In the genomic region with DNA sequence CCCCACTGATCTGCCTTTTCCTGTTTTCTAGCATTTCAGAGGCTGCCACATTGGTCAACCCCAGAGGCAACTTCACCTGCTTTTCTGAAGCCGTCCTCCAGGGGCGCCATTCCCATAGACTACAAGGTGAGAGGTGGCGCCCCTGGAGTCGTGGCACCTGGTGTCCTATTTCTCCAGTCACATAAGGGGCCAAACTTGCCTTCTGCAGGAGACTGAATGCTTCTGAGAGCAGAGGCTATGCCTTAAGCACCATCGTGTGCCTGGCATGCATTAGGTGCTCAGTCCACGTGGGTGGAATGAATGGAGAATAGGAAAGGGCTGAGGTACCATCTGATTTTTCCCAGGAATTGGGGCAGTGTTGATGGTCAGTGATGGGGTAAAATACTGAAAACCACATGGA, we compare ENCODE assay signal across 8 cellular contexts.
DNase-seq lines count a peak whose midpoint lies in the region; ATAC-seq, FAIRE-seq and TF ChIP-seq lines count a peak whose summit lies in the region.

No MANE protein-coding gene starts in this region.

- 21 to 29% (median 25%) methylated on average over 6 of the region's 6 CpGs for WGBS in spleen, 5 donors

- intact Hi-C loops in kidney (cut with DNase I) (no loop called here), spleen (cut with DNase I; ENCODE audit: low total_unique reads) (loop anchor here (5.0 kb wide), 1 partner anchor 1256 kb away; no protein-coding TSS in a partner anchor), uterus (cut with DNase I; ENCODE audit: low total_unique reads) (no loop called here)

- no peak overlapping the region for H3K4me3 ChIP-seq in kidney (ENCODE audit: low read length in 2 of 2)
- no peak overlapping the region for H3K4me3 ChIP-seq in spleen
- H3K4me3 ChIP-seq in uterus, result no peak overlapping the region

- no peaks in the 10 kb centered on the region for H3K9me3 ChIP-seq in kidney (ENCODE audit: control insufficient read depth in 1 of 2, low read length in 2 of 2)
- no peaks in the 10 kb centered on the region for H3K9me3 ChIP-seq in spleen
- no peaks in the 10 kb centered on the region for H3K9me3 ChIP-seq in uterus

- H3K9ac ChIP-seq in kidney (ENCODE audit: low read length in 2 of 2), result no peak overlapping the region

- TF ChIP-seq CTCF in kidney (IDR thresholded peaks at IDR 0.05; ENCODE audit: borderline replicate concordance, extremely low read depth, insufficient read depth) (peak; percentile 32), spleen (IDR thresholded peaks at IDR 0.05 in 8 of 11, conservative IDR thresholded peaks at IDR 0.05 in 3 of 11) (peak in 4 of 11 experiments; percentile 7 to 44 (median 36)), uterus (IDR thresholded peaks at IDR 0.05) (no peak)

- H3K36me3 ChIP-seq in kidney (ENCODE audit: control insufficient read depth in 1 of 2, insufficient read depth in 2 of 2, low read length in 2 of 2) (no peaks in the 10 kb centered on the region), spleen (no peaks in the 10 kb centered on the region), uterus (no peaks in the 10 kb centered on the region)

- FAIRE-seq in kidney (lab: Jason Lieb, UNC), result no peak

- DNase-seq in COLO668 (lab: John Stamatoyannopoulos, UW; ENCODE audit: unreplicated experiment) (peak; percentile 33), SK-N-DZ (ENCODE audit: low spot score) (peak; percentile 10), kidney (no peak), spleen (no peak), uterus (no peak), middle frontal gyrus (ENCODE audit: extremely low spot score, low spot score) (no peak)

- H3K27me3 ChIP-seq in spleen (replicated peaks in 1 of 7) (peaks cover 0 to 58% (median 0%) of the 10 kb centered on the region in 7 donors), uterus (no peaks in the 10 kb centered on the region)

- peak; percentile 72 for ATAC-seq in GM19043 (IDR thresholded peaks at IDR 0.05; ENCODE audit: low read depth, unreplicated experiment)
- no peak for ATAC-seq in HG02678 (IDR thresholded peaks at IDR 0.05; ENCODE audit: unreplicated experiment)

- TF ChIP-seq POLR2A in spleen (IDR thresholded peaks at IDR 0.05), result no peak
- TF ChIP-seq POLR2A in uterus (IDR thresholded peaks at IDR 0.05), result no peak

- H3K27ac ChIP-seq in kidney (ENCODE audit: low read depth in 2 of 2, low read length in 2 of 2) (no peak overlapping the region), spleen (no peak overlapping the region), uterus (no peak overlapping the region)

- H3K4me1 ChIP-seq in kidney (ENCODE audit: control insufficient read depth in 1 of 2, insufficient read depth in 1 of 2, low read depth in 1 of 2, low read length in 2 of 2) (no peaks in the 10 kb centered on the region), spleen (no peaks in the 10 kb centered on the region), uterus (no peaks in the 10 kb centered on the region)

Comparison
In these comparisons a context has a peak if more than half of its experiments do, and no peak if none do; other contexts are left out.
1. DNase-seq: peak in COLO668 (single experiment) and SK-N-DZ (single experiment); none in kidney (single experiment), spleen (single experiment), uterus (0 of 2) and middle frontal gyrus (single experiment).